Comparison of ENCODE assay signal across 8 cellular contexts in the genomic region with DNA sequence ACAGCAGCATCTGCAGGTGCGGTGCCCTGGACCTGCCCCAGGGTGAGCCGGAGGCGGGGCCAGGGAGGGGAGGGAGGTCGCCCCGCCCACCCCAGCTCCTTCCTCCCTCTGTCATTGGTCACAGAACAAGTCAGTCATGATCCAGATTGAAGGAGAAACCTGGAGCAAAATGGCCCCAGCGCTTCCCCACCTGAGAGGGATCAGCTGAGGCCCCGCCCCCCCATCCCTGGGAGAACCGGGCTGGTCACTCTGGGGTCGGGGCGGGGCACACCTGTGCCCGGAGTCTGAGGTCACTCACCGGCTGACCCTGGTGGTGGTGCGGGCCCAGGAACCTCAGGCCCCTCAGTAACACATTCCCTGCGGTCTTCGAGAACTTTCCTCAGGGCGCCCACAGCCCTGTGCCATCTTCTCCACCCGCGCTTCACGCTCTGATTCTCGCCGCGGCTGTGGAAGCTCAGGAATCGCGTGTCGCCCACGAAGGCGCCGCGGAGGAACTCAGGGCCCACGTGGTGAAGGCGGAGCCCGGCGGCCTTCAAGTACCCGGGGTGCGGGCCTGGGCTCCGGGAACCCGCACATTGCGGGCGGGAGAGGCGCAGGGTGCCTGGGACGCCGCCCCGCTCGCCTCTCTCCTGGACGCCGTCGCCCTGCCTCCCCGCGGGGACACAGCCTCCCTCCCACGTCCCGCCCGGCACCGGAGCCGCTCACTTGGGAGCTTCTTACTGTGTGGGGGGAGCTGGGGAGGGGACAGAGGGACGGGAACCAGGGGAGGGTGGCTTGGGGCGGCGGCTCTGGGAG. TPM values are rescaled to one million over a fixed set of nuclear protein-coding genes. Genes with fewer than 3 reads are reported as not detected.
DNase-seq lines count a peak whose midpoint lies in the region; ATAC-seq and TF ChIP-seq lines count a peak whose summit lies in the region.

No MANE protein-coding gene starts in this region.

- no peak overlapping the region for H3K27ac Mint-ChIP-seq in MCF 10A (ENCODE audit: low read depth, unreplicated experiment)

- no peaks in the 10 kb centered on the region for H3K36me3 Mint-ChIP-seq in MCF 10A (ENCODE audit: insufficient read depth, unreplicated experiment)

- H3K4me3 Mint-ChIP-seq in MCF 10A (ENCODE audit: unreplicated experiment), result no peak overlapping the region

- in situ Hi-C loops in T47D (cut with HindIII; ENCODE audit: low pct_unique_long_range_greater_than_20kb, low sequenced_read_pairs), result no loop called here

- peaks cover 54% of the 10 kb centered on the region for H3K27me3 Mint-ChIP-seq in MCF 10A (ENCODE audit: insufficient read depth, unreplicated experiment)

- BruUV-seq in MCF 10A (replicated peaks; lab: Mats Ljungman, UMichigan), result no TSS peak

- H3K9me3 Mint-ChIP-seq in MCF 10A (ENCODE audit: unreplicated experiment), result no peaks in the 10 kb centered on the region

- CTCF ChIA-PET in MCF 10A (lab: Yijun Ruan, JAX), result no interaction called here

- TF ChIP-seq CTCF in MCF 10A (IDR thresholded peaks at IDR 0.05; ENCODE audit: unreplicated experiment), result no peak

- H3K4me1 Mint-ChIP-seq in MCF 10A (ENCODE audit: insufficient read depth, unreplicated experiment), result no peaks in the 10 kb centered on the region

- intact Hi-C loops in MCF 10A (cut with micrococcal nuclease), result no loop called here

- POLR2A ChIA-PET in MCF 10A (lab: Yijun Ruan, JAX), result no interaction called here

- DNase-seq in T47D (ENCODE audit: low read depth in 1 of 2, low spot score in 1 of 2) (peak; percentile 85 to 97), MCF 10A (ENCODE audit: unreplicated experiment) (no peak), iPS DF 19.7 (ENCODE audit: low read depth, low spot score) (peak; percentile 47), RKO (ENCODE audit: low spot score) (no peak), H4 (ENCODE audit: low spot score) (no peak)
- peak; percentile 30 to 65 for DNase-seq in activated T-helper 1 cell treated with anti-CD3 and anti-CD28 coated beads, Interleukin-2, amount 50 U/mL, for 16 hours (ENCODE audit: low read depth in 1 of 2, low spot score in 1 of 2)
- DNase-seq in stimulated activated CD4-positive, alpha-beta T cell treated with anti-CD3 and anti-CD28 coated beads, Interleukin-2, amount 100 ng/mL, for 48 hours, result peak; percentile 45 to 65

- ATAC-seq in HG03521 (IDR thresholded peaks at IDR 0.05; ENCODE audit: unreplicated experiment), result no peak

RNA-seq across cellular contexts. Expression of a gene that starts 36.4 kb away (rescaled TPM):
- 151 and 228 TPM in 2 replicates for total RNA-seq in MCF 10A (2022)
- total RNA-seq in H4 (2014; rRNA removed; shearing (Covaris generic)), result 804 and 844 TPM in 2 replicates

RNA-seq across cellular contexts. Expression of a gene that starts 48.7 kb away (rescaled TPM):
- total RNA-seq in MCF 10A (2022), result 87.4 and 180 TPM in 2 replicates
- 512 and 677 TPM in 2 replicates for total RNA-seq in H4 (2014; rRNA removed; shearing (Covaris generic))

Comparison
In these comparisons a context has a peak if more than half of its experiments do, and no peak if none do; other contexts are left out.
1. DNase-seq: peak in T47D (2 of 2), activated T-helper 1 cell treated with anti-CD3 and anti-CD28 coated beads, Interleukin-2, amount 50 U/mL, for 16 hours (2 of 2), iPS DF 19.7 (single experiment) and stimulated activated CD4-positive, alpha-beta T cell treated with anti-CD3 and anti-CD28 coated beads, Interleukin-2, amount 100 ng/mL, for 48 hours (2 of 2); none in MCF 10A (single experiment), RKO (single experiment) and H4 (single experiment).